ENCODE assay signal across 22 cellular contexts in the genomic region with DNA sequence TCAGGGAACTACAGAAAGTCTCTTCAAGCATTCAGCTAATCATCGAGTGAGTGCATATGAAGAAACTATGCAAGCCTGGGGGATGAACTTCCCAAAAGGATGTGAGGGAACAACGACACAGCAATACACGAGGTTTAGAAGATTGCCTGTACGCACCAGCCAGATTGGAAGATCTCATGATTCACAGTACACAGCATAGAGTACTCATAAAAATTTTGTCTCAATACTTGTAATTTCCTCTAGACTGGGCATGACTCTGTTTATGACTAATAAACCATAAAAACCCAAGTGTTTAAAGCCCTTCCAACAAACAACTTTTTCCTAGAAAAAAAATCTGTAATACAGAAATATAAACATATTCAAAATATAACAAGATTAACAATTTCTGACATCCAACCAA.
"Had no signal": no experiment of that assay in that cellular context is flagged by ENCODE, and none has a peak within 500 bp of the region (broad histone marks: within the 10 kb centered on the region; RNA-seq: fewer than 3 reads in every experiment).

No MANE protein-coding gene starts in this region.

- FAIRE-seq: colon, urothelium cell line had no signal

- H3K27ac ChIP-seq: dorsolateral prefrontal cortex, epithelial cell of prostate, foreskin keratinocyte, tibial nerve had no signal

- H3K27me3 ChIP-seq: dorsolateral prefrontal cortex, foreskin keratinocyte, tibial nerve had no signal

- H3K9me3 ChIP-seq: tibial nerve had no signal

- H3K4me1 ChIP-seq: foreskin keratinocyte, tibial nerve had no signal

- DNase-seq: activated CD4-positive, alpha-beta T cell treated with anti-CD3 and anti-CD28 coated beads, Interleukin-2, amount 50 U/mL, for 1 hour; activated CD4-positive, CD25-positive, alpha-beta regulatory T cell treated with anti-CD3 and anti-CD28 coated beads, Interleukin-2, amount 50 U/mL, for 72 hours; activated CD8-positive, alpha-beta memory T cell treated with anti-CD3 and anti-CD28 coated beads, Interleukin-2, amount 50 U/mL, for 4 hours; activated naive CD4-positive, alpha-beta T cell treated with anti-CD3 and anti-CD28 coated beads, Interleukin-2, amount 10 ng/mL, durations not matched to agents 7 days and 5 days; activated naive CD8-positive, alpha-beta T cell treated with anti-CD3 and anti-CD28 coated beads, Interleukin-2, amount 50 U/mL, for 24 hours; activated T-cell treated with anti-CD3 and anti-CD28 coated beads, Interleukin-2, amount 50 U/mL, for 4 hours; anterior cingulate cortex; central memory CD4-positive, alpha-beta T cell; dorsolateral prefrontal cortex; foreskin keratinocyte; glutamatergic neuron; hippocampal formation; midbrain; nephron progenitor cell; occipital lobe; posterior cingulate gyrus; stimulated activated naive CD8-positive, alpha-beta T cell treated with anti-CD3 and anti-CD28 coated beads, Interleukin-15, Interleukin-2, amounts not matched to agents 100 U/mL and 50 U/mL, for 24 hours had no signal

- H3K36me3 ChIP-seq: tibial nerve had no signal

- ATAC-seq: activated naive CD8-positive, alpha-beta T cell treated with anti-CD3 and anti-CD28 coated beads, Interleukin-2, amount 50 U/mL, for 24 hours; activated T-cell treated with anti-CD3 and anti-CD28 coated beads, Interleukin-2, amount 50 U/mL, for 4 hours; foreskin keratinocyte; stimulated activated naive CD8-positive, alpha-beta T cell treated with anti-CD3 and anti-CD28 coated beads, Interleukin-15, Interleukin-2, amounts not matched to agents 100 U/mL and 50 U/mL, for 24 hours had no signal

- H3K4me3 ChIP-seq: dorsolateral prefrontal cortex, lung, tibial nerve had no signal
